In the genomic region with DNA sequence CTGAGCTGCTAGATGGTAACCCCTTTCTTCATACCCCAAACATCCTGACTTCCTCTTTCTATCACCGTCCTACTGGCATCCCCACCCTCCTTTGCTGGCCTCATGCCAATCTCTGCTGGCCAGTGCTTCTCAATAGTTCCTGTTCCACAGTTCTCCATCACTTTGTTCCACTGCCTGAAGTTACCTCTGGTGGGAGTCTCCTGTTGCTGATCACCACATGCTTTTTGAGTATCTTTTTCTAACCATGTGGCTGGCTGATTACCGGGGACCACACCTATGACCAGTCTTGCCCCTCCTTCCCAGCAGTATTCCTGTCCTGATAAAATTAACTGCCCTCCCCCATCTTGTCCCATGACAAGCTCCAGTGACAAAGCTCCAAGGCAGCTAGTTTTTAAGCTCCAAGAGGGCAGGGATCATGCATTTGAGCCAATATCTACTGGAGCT, we compare ENCODE assay signal across 23 cellular contexts.
DNase-seq lines count a peak whose midpoint lies in the region; ATAC-seq lines count a peak whose summit lies in the region.
"Had no signal": no experiment of that assay in that cellular context is flagged by ENCODE, and none has a peak within 500 bp of the region (broad histone marks: within the 10 kb centered on the region; RNA-seq: fewer than 3 reads in every experiment).

No MANE protein-coding gene starts in this region.

- no peak overlapping the region for H4K8ac ChIP-seq in mesenchymal stem cell (ENCODE audit: low read length)

- peaks cover 0 to 3% (median 0%) of the 10 kb centered on the region in 5 donors for H3K9me3 Mint-ChIP-seq in CD8-positive, alpha-beta memory T cell
- H3K9me3 Mint-ChIP-seq: activated CD4-positive, alpha-beta T cell treated with anti-CD3 and anti-CD28 coated beads, Interleukin-2, amount 10 ng/mL, durations not matched to agents 24 days and 14 days; activated naive CD8-positive, alpha-beta T cell treated with anti-CD3 and anti-CD28 coated beads for 36 hours; activated T-helper 17 cell treated with anti-CD3 and anti-CD28 coated beads, Interleukin-2, amount 50 U/mL, for 72 hours; stimulated activated naive CD8-positive, alpha-beta T cell treated with anti-CD3 and anti-CD28 coated beads, Interleukin-15, Interleukin-2, amounts not matched to agents 100 ng/mL and 50 ng/mL, for 24 hours had no signal

- 80% methylated on average over 2 of the region's 2 CpGs for WGBS in mesenchymal stem cell

- no peak for DNase-seq in CD8-positive, alpha-beta memory T cell
- peak in 74 of 76 experiments; percentile 57 to 97 (median 89) for DNase-seq in HUDEP-2 (lab: John Stamatoyannopoulos, UW; ENCODE audit: unreplicated experiment in 76 of 76)
- DNase-seq in RPMI8226: peak; percentile 44
- DNase-seq in kidney tubule cell (ENCODE audit: low spot score): peak; percentile 51
- DNase-seq in NCI-H774 (lab: John Stamatoyannopoulos, UW): no peak
- no peak for DNase-seq in mesenchymal stem cell
- DNase-seq: activated CD4-positive, alpha-beta T cell treated with anti-CD3 and anti-CD28 coated beads, Interleukin-2, amount 10 ng/mL, durations not matched to agents 24 days and 14 days; activated naive CD8-positive, alpha-beta T cell treated with anti-CD3 and anti-CD28 coated beads for 36 hours; Caco-2; HFFc6; left lung; MM.1S; NCI-H187 treated with DMSO at 0.1 percent for 48 hours; NCI-H2227 treated with DMSO at 0.1 percent for 48 hours; NK-92 treated with Interleukin-12 subunit alpha and Interleukin-12 subunit beta, amount 100 ng/mL, for 24 hours; psoas muscle; stimulated activated CD4-positive, alpha-beta T cell treated with anti-CD3 and anti-CD28 coated beads, Interleukin-4, amount 100 ng/mL, for 1 hour had no signal

- no peak overlapping the region for H3K4me3 Mint-ChIP-seq in CD8-positive, alpha-beta memory T cell
- H3K4me3 Mint-ChIP-seq: activated CD4-positive, alpha-beta T cell treated with anti-CD3 and anti-CD28 coated beads, Interleukin-2, amount 10 ng/mL, durations not matched to agents 24 days and 14 days; activated naive CD8-positive, alpha-beta T cell treated with anti-CD3 and anti-CD28 coated beads for 36 hours; activated T-helper 17 cell treated with anti-CD3 and anti-CD28 coated beads, Interleukin-2, amount 50 U/mL, for 72 hours; HFFc6; IgD-negative memory B cell; neural progenitor cell; stimulated activated naive CD8-positive, alpha-beta T cell treated with anti-CD3 and anti-CD28 coated beads, Interleukin-15, Interleukin-2, amounts not matched to agents 100 ng/mL and 50 ng/mL, for 24 hours had no signal

- POLR2A ChIA-PET in CD8-positive, alpha-beta memory T cell (lab: Charles Lee): no interaction called here

- H3K79me1 ChIP-seq in mesenchymal stem cell (replicated peaks; ENCODE audit: low read length, poor library complexity, severe bottlenecking): no peaks in the 10 kb centered on the region

- H3K4me1 ChIP-seq in CD8-positive, alpha-beta memory T cell (ENCODE audit: insufficient read depth, low read length): no peaks in the 10 kb centered on the region
- no peaks in the 10 kb centered on the region for H3K4me1 ChIP-seq in mesenchymal stem cell (ENCODE audit: control insufficient read depth, insufficient read depth, low read depth, low read length)
- H3K4me1 ChIP-seq: left lung, neural progenitor cell, psoas muscle, tibial artery had no signal

- H3K9me3 ChIP-seq in CD8-positive, alpha-beta memory T cell (ENCODE audit: low read length): no peaks in the 10 kb centered on the region
- H3K9me3 ChIP-seq in mesenchymal stem cell (ENCODE audit: control insufficient read depth, low read length): no peaks in the 10 kb centered on the region
- H3K9me3 ChIP-seq: Caco-2, left lung, psoas muscle, tibial artery had no signal

- ATAC-seq in HG03045 (IDR thresholded peaks at IDR 0.05; ENCODE audit: unreplicated experiment): no peak
- ATAC-seq: activated T-helper 17 cell treated with anti-CD3 and anti-CD28 coated beads, Interleukin-2, amount 50 U/mL, for 72 hours; left lung; psoas muscle had no signal

- no peak overlapping the region for H3K27ac Mint-ChIP-seq in CD8-positive, alpha-beta memory T cell
- H3K27ac Mint-ChIP-seq: activated CD4-positive, alpha-beta T cell treated with anti-CD3 and anti-CD28 coated beads, Interleukin-2, amount 10 ng/mL, durations not matched to agents 24 days and 14 days; activated naive CD8-positive, alpha-beta T cell treated with anti-CD3 and anti-CD28 coated beads for 36 hours; activated T-helper 17 cell treated with anti-CD3 and anti-CD28 coated beads, Interleukin-2, amount 50 U/mL, for 72 hours; HFFc6; IgD-negative memory B cell; neural progenitor cell; stimulated activated naive CD8-positive, alpha-beta T cell treated with anti-CD3 and anti-CD28 coated beads, Interleukin-15, Interleukin-2, amounts not matched to agents 100 ng/mL and 50 ng/mL, for 24 hours had no signal

- H3K14ac ChIP-seq in mesenchymal stem cell (ENCODE audit: low read length in 2 of 2): no peak overlapping the region

- H2AK5ac ChIP-seq in mesenchymal stem cell (ENCODE audit: low read length, severe bottlenecking): no peak overlapping the region

- no peak overlapping the region for H2BK5ac ChIP-seq in mesenchymal stem cell (ENCODE audit: low read depth, low read length, poor library complexity, severe bottlenecking)

- no peak overlapping the region for H3K4me3 ChIP-seq in CD8-positive, alpha-beta memory T cell (ENCODE audit: low read length)
- no peak overlapping the region for H3K4me3 ChIP-seq in mesenchymal stem cell (ENCODE audit: insufficient read depth in 1 of 2, low read depth in 1 of 2, low read length in 2 of 2)
- H3K4me3 ChIP-seq: left lung, neural progenitor cell, psoas muscle, tibial artery had no signal

- no peaks in the 10 kb centered on the region for H3K36me3 ChIP-seq in CD8-positive, alpha-beta memory T cell (ENCODE audit: insufficient read depth, low read length)
- no peaks in the 10 kb centered on the region for H3K36me3 ChIP-seq in mesenchymal stem cell (ENCODE audit: control insufficient read depth in 1 of 2, insufficient read depth in 2 of 2, low read depth in 1 of 2, low read length in 2 of 2)
- H3K36me3 ChIP-seq: left lung, neural progenitor cell, tibial artery had no signal

- H2AFZ ChIP-seq in mesenchymal stem cell (ENCODE audit: low read depth, low read length): no peak overlapping the region
- H2AFZ ChIP-seq: neural progenitor cell had no signal

- no peak overlapping the region for H3K4ac ChIP-seq in mesenchymal stem cell (ENCODE audit: low read depth in 1 of 2, low read length in 2 of 2)

- H3K27me3 Mint-ChIP-seq in CD8-positive, alpha-beta memory T cell: peaks cover 15 to 59% of the 10 kb centered on the region in 2 donors

- H3K4me2 ChIP-seq in mesenchymal stem cell (ENCODE audit: low read length, poor library complexity, severe bottlenecking): no peak overlapping the region
- H3K4me2 ChIP-seq: neural progenitor cell had no signal

- no peaks in the 10 kb centered on the region for H3K27me3 ChIP-seq in CD8-positive, alpha-beta memory T cell (ENCODE audit: insufficient read depth, low read length, poor library complexity, severe bottlenecking)
- no peaks in the 10 kb centered on the region for H3K27me3 ChIP-seq in mesenchymal stem cell (ENCODE audit: control insufficient read depth in 1 of 2, insufficient read depth in 1 of 2, low read length in 2 of 2)
- H3K27me3 ChIP-seq: neural progenitor cell had no signal

- H3K23ac ChIP-seq in mesenchymal stem cell (ENCODE audit: low read length in 2 of 2): no peak overlapping the region

- no peak overlapping the region for H2BK12ac ChIP-seq in mesenchymal stem cell (ENCODE audit: low read length in 2 of 2)

- CTCF ChIA-PET in CD8-positive, alpha-beta memory T cell (lab: Charles Lee): no interaction called here

- H3K4me1 Mint-ChIP-seq in CD8-positive, alpha-beta memory T cell: no peaks in the 10 kb centered on the region
- H3K4me1 Mint-ChIP-seq: activated CD4-positive, alpha-beta T cell treated with anti-CD3 and anti-CD28 coated beads, Interleukin-2, amount 10 ng/mL, durations not matched to agents 24 days and 14 days; activated naive CD8-positive, alpha-beta T cell treated with anti-CD3 and anti-CD28 coated beads for 36 hours; activated T-helper 17 cell treated with anti-CD3 and anti-CD28 coated beads, Interleukin-2, amount 50 U/mL, for 72 hours; IgD-negative memory B cell; neural progenitor cell had no signal

- no peak overlapping the region for H4K91ac ChIP-seq in mesenchymal stem cell (ENCODE audit: low read length)

- no peak overlapping the region for H3K18ac ChIP-seq in mesenchymal stem cell (ENCODE audit: low read depth in 1 of 2, low read length in 2 of 2)

- no peak overlapping the region for H3K9ac ChIP-seq in mesenchymal stem cell (ENCODE audit: low read length)
- H3K9ac ChIP-seq: neural progenitor cell had no signal

- peak overlapping the region; percentile 66 for H3K27ac ChIP-seq in CD8-positive, alpha-beta memory T cell (ENCODE audit: low read depth, low read length)
- no peak overlapping the region for H3K27ac ChIP-seq in mesenchymal stem cell (ENCODE audit: low read length, poor library complexity, severe bottlenecking)
- H3K27ac ChIP-seq: left lung, neural progenitor cell, psoas muscle, tibial artery had no signal

- H3K36me3 Mint-ChIP-seq in CD8-positive, alpha-beta memory T cell: no peaks in the 10 kb centered on the region
- H3K36me3 Mint-ChIP-seq: activated naive CD8-positive, alpha-beta T cell treated with anti-CD3 and anti-CD28 coated beads for 36 hours; IgD-negative memory B cell; neural progenitor cell had no signal

- no peak overlapping the region for H2BK15ac ChIP-seq in mesenchymal stem cell (ENCODE audit: low read depth, poor library complexity, severe bottlenecking)

- H2BK120ac ChIP-seq in mesenchymal stem cell (ENCODE audit: low read depth, low read length): no peak overlapping the region

Comparison
In these comparisons a context has a peak if more than half of its experiments do, and no peak if none do; other contexts are left out.
1. DNase-seq: peak in HUDEP-2 (74 of 76), RPMI8226 (single experiment) and kidney tubule cell (single experiment); none in CD8-positive, alpha-beta memory T cell (0 of 5), NCI-H774 (single experiment) and mesenchymal stem cell (single experiment).